9 cellular contexts compared by ENCODE assay signal in the genomic region with DNA sequence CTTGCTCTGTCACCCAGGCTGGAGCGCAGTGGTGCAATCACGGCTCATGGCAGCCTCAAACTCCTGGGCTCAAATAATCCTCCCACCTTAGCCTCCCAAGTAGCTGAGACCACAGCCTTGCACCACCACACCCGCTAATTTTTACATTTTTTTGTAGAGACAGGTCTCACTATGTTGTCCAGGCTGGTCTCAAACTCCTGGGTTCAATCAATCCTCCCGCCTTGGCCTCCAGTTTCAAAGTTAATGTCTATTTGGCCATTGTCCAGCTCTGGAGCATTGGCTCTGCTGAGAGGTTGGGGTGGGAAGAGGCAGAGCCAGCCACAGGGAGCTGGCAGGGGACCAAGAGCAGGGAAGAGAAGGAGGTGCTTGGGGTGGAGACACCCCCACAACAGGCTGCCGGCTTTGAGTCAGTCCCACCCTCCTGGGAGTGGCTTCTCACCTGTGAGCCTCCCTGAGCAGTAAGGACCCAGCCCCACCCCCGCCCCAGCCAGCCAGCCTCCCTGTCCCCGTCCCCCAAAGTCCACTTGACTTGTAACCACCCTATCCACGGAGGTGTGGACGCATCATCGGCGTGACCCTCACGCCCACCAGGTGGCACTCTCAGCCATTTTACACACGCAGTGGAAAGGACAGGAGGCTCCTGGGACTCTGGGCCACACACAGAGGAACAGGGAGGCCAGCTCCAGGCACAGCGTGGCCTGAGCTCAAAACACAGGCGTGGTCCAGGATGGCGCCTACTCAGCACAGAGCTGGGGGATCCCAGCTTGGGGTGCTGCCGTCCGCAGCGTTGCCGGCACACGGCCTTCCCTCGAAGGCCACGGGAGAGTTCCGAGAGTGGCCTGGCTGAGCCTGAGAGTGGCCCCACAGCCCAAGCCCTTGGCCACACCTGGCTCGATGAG. TPM values are rescaled to one million over a fixed set of nuclear protein-coding genes. Genes with fewer than 3 reads are reported as not detected.
A peak's percentile ranks its signal among the peaks of the same experiment; 100 is the strongest.
DNase-seq lines count a peak whose midpoint lies in the region; ATAC-seq, FAIRE-seq and TF ChIP-seq lines count a peak whose summit lies in the region.
"Had no signal": no experiment of that assay in that cellular context is flagged by ENCODE, and none has a peak within 500 bp of the region (broad histone marks: within the 10 kb centered on the region; RNA-seq: fewer than 3 reads in every experiment).

No MANE protein-coding gene starts in this region.

- no peaks in the 10 kb centered on the region for H3K36me3 Mint-ChIP-seq in osteocyte (ENCODE audit: unreplicated experiment)
- H3K36me3 Mint-ChIP-seq in type B pancreatic cell = no peaks in the 10 kb centered on the region

- TF ChIP-seq CTCF in LNCAP (IDR thresholded peaks at IDR 0.05) = peak; percentile 68
- peak; percentile 70 for TF ChIP-seq CTCF in osteocyte (IDR thresholded peaks at IDR 0.05)
- TF ChIP-seq CTCF in type B pancreatic cell (conservative IDR thresholded peaks at IDR 0.05) = peak; percentile 80

- H3K27me3 Mint-ChIP-seq in osteocyte (ENCODE audit: unreplicated experiment) = no peaks in the 10 kb centered on the region
- no peaks in the 10 kb centered on the region for H3K27me3 Mint-ChIP-seq in type B pancreatic cell

- ATAC-seq in HG03457 (IDR thresholded peaks at IDR 0.05; ENCODE audit: unreplicated experiment) = no peak

- DNase-seq in D341Med (ENCODE audit: low spot score) = peak; percentile 93
- peak; percentile 78 for DNase-seq in RPMI8226
- peak; percentile 82 for DNase-seq in activated effector memory CD4-positive, alpha-beta T cell treated with anti-CD3 and anti-CD28 coated beads, Interleukin-2, amount 50 U/mL, for 16 hours
- peak; percentile 81 to 82 for DNase-seq in frontal cortex (ENCODE audit: low spot score in 2 of 2)
- no peak for DNase-seq in osteocyte (ENCODE audit: extremely low spot score, unreplicated experiment)
- no peak for DNase-seq in type B pancreatic cell (ENCODE audit: extremely low spot score, unreplicated experiment)

- H3K9me3 Mint-ChIP-seq in osteocyte (ENCODE audit: unreplicated experiment) (no peaks in the 10 kb centered on the region), type B pancreatic cell (no peaks in the 10 kb centered on the region)

- H3K4me1 Mint-ChIP-seq in osteocyte (ENCODE audit: unreplicated experiment) (peaks cover 3% of the 10 kb centered on the region), type B pancreatic cell (ENCODE audit: unreplicated experiment) (no peaks in the 10 kb centered on the region)

- H3K27ac Mint-ChIP-seq in osteocyte (ENCODE audit: unreplicated experiment) (no peak overlapping the region), type B pancreatic cell (no peak overlapping the region)

- no peak for FAIRE-seq in frontal cortex (lab: Jason Lieb, UNC)

- H3K4me3 Mint-ChIP-seq in osteocyte (ENCODE audit: unreplicated experiment) (no peak overlapping the region), type B pancreatic cell (no peak overlapping the region)

RNA-seq across cellular contexts. Expression of a gene that starts 22.8 kb away (rescaled TPM):
- total RNA-seq in frontal cortex (not detected), osteocyte (not detected in 2 replicates), type B pancreatic cell (ENCODE audit: low replicate concordance) (0.21 TPM in 1 of 2 replicates, not detected in the other)
- total RNA-seq: T-helper 2 cell treated with Interferon-gamma antibody and Interleukin-4, amounts not matched to agents 100 ng/mL and 5 ng/mL, for 36 hours had no signal

RNA-seq across cellular contexts. Expression of a gene that starts 23.5 kb away (rescaled TPM):
- total RNA-seq in frontal cortex (8.2 TPM), osteocyte (0.37 TPM in 1 of 2 replicates, not detected in the other), type B pancreatic cell (ENCODE audit: low replicate concordance) (4.6 and 6.4 TPM in 2 replicates)

Comparison
In these comparisons a context has a peak if more than half of its experiments do, and no peak if none do; other contexts are left out.
1. DNase-seq: peak in D341Med (single experiment), RPMI8226 (single experiment), activated effector memory CD4-positive, alpha-beta T cell treated with anti-CD3 and anti-CD28 coated beads, Interleukin-2, amount 50 U/mL, for 16 hours (single experiment) and frontal cortex (2 of 2); none in osteocyte (single experiment) and type B pancreatic cell (single experiment).
2. Peak in every context shown above with its lines, with median percentiles within 50 percentile points of each other: CTCF ChIP-seq.